Comparison of ENCODE assay signal across 8 cellular contexts in the genomic region with DNA sequence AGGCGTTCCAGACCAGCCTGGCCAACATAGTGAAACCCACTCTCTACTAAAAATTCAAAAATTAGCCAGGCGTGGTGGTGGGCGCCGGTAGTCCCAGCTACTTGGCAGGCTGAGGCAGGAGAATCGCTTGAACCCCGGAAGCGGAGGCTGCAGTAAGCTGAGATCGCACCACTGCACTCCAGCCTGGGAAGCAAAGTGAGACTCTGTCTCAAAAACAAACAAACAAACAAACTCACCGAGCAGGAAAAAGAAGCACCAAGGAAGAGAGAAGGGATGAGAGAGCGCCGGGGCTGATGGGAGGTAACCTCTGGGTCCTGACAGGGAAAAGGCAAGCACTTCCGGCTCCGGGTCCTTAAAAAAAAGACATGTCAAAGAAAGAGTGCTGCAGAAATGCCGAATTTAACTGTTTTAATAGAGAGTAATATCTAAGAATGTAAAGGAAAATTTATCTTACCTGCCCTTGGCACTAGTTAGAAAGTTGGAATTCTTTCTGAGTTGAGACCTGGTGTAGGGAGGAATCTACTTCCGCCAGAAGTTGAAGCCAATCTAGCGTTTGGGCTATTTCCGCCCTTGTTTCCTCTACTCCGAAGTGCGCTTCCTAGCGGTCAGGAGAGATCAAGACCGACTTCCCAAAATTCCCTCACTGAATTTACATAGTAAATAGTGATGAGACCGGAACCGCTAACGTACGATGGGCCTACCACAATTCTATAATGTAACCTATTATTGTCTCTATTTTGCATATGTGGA. TPM values are rescaled to one million over a fixed set of nuclear protein-coding genes. Genes with fewer than 3 reads are reported as not detected.
A peak's percentile ranks its signal among the peaks of the same experiment; 100 is the strongest.
DNase-seq lines count a peak whose midpoint lies in the region; ATAC-seq and TF ChIP-seq lines count a peak whose summit lies in the region.

No MANE protein-coding gene starts in this region.

- peaks cover 0 to 2% (median 0%) of the 10 kb centered on the region in 3 donors for H3K27me3 Mint-ChIP-seq in CD14-positive monocyte (ENCODE audit: low read depth in 3 of 3)
- H3K27me3 Mint-ChIP-seq in activated CD4-positive, alpha-beta T cell treated with anti-CD3 and anti-CD28 coated beads, Interleukin-2, amount 10 ng/mL, durations not matched to agents 7 days and 5 days: no peaks in the 10 kb centered on the region

- TF ChIP-seq CTCF in CD14-positive monocyte (IDR thresholded peaks at IDR 0.05) (peak; percentile 88), left lung (IDR thresholded peaks at IDR 0.05) (peak; percentile 72 to 77)

- peak overlapping the region; percentile 75 to 87 for H3K27ac ChIP-seq in left lung

- CTCF ChIA-PET in activated CD4-positive, alpha-beta T cell treated with anti-CD3 and anti-CD28 coated beads, Interleukin-2, amount 10 ng/mL, durations not matched to agents 7 days and 5 days (lab: Charles Lee): interaction anchor here (0.6 to 2.9 kb wide), 13 partner anchors 9 to 204 kb away, joined by 3 to 25 read pairs (median 4); a partner anchor contains a TSS

- peak overlapping the region; percentile 83 to 92 for H3K4me3 ChIP-seq in left lung

- H3K9me3 ChIP-seq in left lung: no peaks in the 10 kb centered on the region

- H3K9me3 Mint-ChIP-seq in CD14-positive monocyte: no peaks in the 10 kb centered on the region
- no peaks in the 10 kb centered on the region for H3K9me3 Mint-ChIP-seq in activated CD4-positive, alpha-beta T cell treated with anti-CD3 and anti-CD28 coated beads, Interleukin-2, amount 10 ng/mL, durations not matched to agents 7 days and 5 days

- intact Hi-C loops in CD14-positive monocyte (cut with micrococcal nuclease) (no loop called here), left lung (cut with DNase I) (no loop called here)

- POLR2A ChIA-PET in activated CD4-positive, alpha-beta T cell treated with anti-CD3 and anti-CD28 coated beads, Interleukin-2, amount 10 ng/mL, durations not matched to agents 7 days and 5 days (lab: Charles Lee): no interaction called here

- ATAC-seq in GM19324 (IDR thresholded peaks at IDR 0.05; ENCODE audit: low FRiP score, unreplicated experiment) (peak; percentile 77), HG03460 (IDR thresholded peaks at IDR 0.05; ENCODE audit: unreplicated experiment) (peak; percentile 75), left lung (peak; percentile 93)

- H3K27me3 ChIP-seq in left lung: no peaks in the 10 kb centered on the region

- DNase-seq in CD14-positive monocyte (ENCODE audit: low spot score) (peak; percentile 80), NCI-H524 treated with DMSO at 0.1 percent for 48 hours (lab: John Stamatoyannopoulos, UW) (peak; percentile 91), dermis blood vessel endothelial cell (peak; percentile 96), left lung (peak in 1 of 2 donors; percentile 82)
- DNase-seq in activated CD4-positive, alpha-beta T cell treated with anti-CD3 and anti-CD28 coated beads, Interleukin-2, amount 10 ng/mL, durations not matched to agents 7 days and 5 days: peak; percentile 89
- peak; percentile 60 to 62 for DNase-seq in stimulated activated CD4-positive, alpha-beta T cell treated with anti-CD3 and anti-CD28 coated beads, Interleukin-2, amount 100 ng/mL, for 48 hours

- H3K4me1 ChIP-seq in left lung: peaks cover 8 to 37% of the 10 kb centered on the region in 2 donors

- H3K4me1 Mint-ChIP-seq in CD14-positive monocyte: peaks cover 24% of the 10 kb centered on the region
- H3K4me1 Mint-ChIP-seq in activated CD4-positive, alpha-beta T cell treated with anti-CD3 and anti-CD28 coated beads, Interleukin-2, amount 10 ng/mL, durations not matched to agents 7 days and 5 days: peaks cover 41% of the 10 kb centered on the region

- H3K36me3 Mint-ChIP-seq in CD14-positive monocyte: peaks cover 23 to 29% of the 10 kb centered on the region in 2 donors
- peaks cover 22% of the 10 kb centered on the region for H3K36me3 Mint-ChIP-seq in activated CD4-positive, alpha-beta T cell treated with anti-CD3 and anti-CD28 coated beads, Interleukin-2, amount 10 ng/mL, durations not matched to agents 7 days and 5 days (ENCODE audit: low read depth)

- peaks cover 0 to 21% of the 10 kb centered on the region in 2 donors for H3K36me3 ChIP-seq in left lung

- H3K27ac Mint-ChIP-seq in CD14-positive monocyte: peak overlapping the region; percentile 93 to 99 (median 98)
- H3K27ac Mint-ChIP-seq in activated CD4-positive, alpha-beta T cell treated with anti-CD3 and anti-CD28 coated beads, Interleukin-2, amount 10 ng/mL, durations not matched to agents 7 days and 5 days: peak overlapping the region; percentile 97

- peak overlapping the region; percentile 98 to 99 for H3K4me3 Mint-ChIP-seq in CD14-positive monocyte
- H3K4me3 Mint-ChIP-seq in activated CD4-positive, alpha-beta T cell treated with anti-CD3 and anti-CD28 coated beads, Interleukin-2, amount 10 ng/mL, durations not matched to agents 7 days and 5 days: peak overlapping the region; percentile 90

RNA-seq across cellular contexts. Expression of a gene that starts 29.1 kb away (rescaled TPM):
- not detected for polyA plus RNA-seq in CD14-positive monocyte
- under 1 TPM; 0.69 TPM for total RNA-seq in activated CD4-positive, alpha-beta T cell treated with anti-CD3 and anti-CD28 coated beads, Interleukin-2, amount 10 ng/mL, durations not matched to agents 7 days and 5 days
- total RNA-seq in dermis blood vessel endothelial cell (not detected in 2 replicates), left lung (1 to 10 TPM in 1 of 2 donors, under 1 TPM in 1; 0.47 to 3.5 TPM)

RNA-seq across cellular contexts. Expression of a gene that starts 40.4 kb away (rescaled TPM):
- 10 to 100 TPM; 25.6 to 30.1 TPM for polyA plus RNA-seq in CD14-positive monocyte
- 10 to 100 TPM; 47.9 to 50.6 TPM for total RNA-seq in activated CD4-positive, alpha-beta T cell treated with anti-CD3 and anti-CD28 coated beads, Interleukin-2, amount 10 ng/mL, durations not matched to agents 7 days and 5 days
- total RNA-seq in dermis blood vessel endothelial cell: 26.4 and 30.4 TPM in 2 replicates
- total RNA-seq in left lung: 10 to 100 TPM; 29.9 to 47.9 TPM

RNA-seq across cellular contexts. Expression of a gene that starts 40.7 kb away (rescaled TPM):
- 1 to 10 TPM; 3.3 to 3.6 TPM for polyA plus RNA-seq in CD14-positive monocyte
- total RNA-seq in activated CD4-positive, alpha-beta T cell treated with anti-CD3 and anti-CD28 coated beads, Interleukin-2, amount 10 ng/mL, durations not matched to agents 7 days and 5 days: 10 to 100 TPM; 24.9 to 27.2 TPM
- total RNA-seq in dermis blood vessel endothelial cell: 28.4 and 43.5 TPM in 2 replicates
- total RNA-seq in left lung: 10 to 100 TPM; 21.2 to 35.4 TPM
